9 cellular contexts compared by ENCODE assay signal in genomic region chr1:100387209-100387608, GRCh38. TPM values are rescaled to one million over a fixed set of nuclear protein-coding genes. Genes with fewer than 3 reads are reported as not detected.
A peak's percentile ranks its signal among the peaks of the same experiment; 100 is the strongest.
DNase-seq lines count a peak whose midpoint lies in the region; ATAC-seq and TF ChIP-seq lines count a peak whose summit lies in the region.
"Had no signal": no experiment of that assay in that cellular context is flagged by ENCODE, and none has a peak within 500 bp of the region (broad histone marks: within the 10 kb centered on the region; RNA-seq: fewer than 3 reads in every experiment).

No MANE protein-coding gene starts in this region.

- H3K27ac ChIP-seq in PC-3 (ENCODE audit: low read length) = no peak overlapping the region

- H3K4me3 Mint-ChIP-seq in activated CD4-positive, alpha-beta T cell treated with anti-CD3 and anti-CD28 coated beads for 36 hours = peak overlapping the region; percentile 66
- H3K4me3 Mint-ChIP-seq in WTC11 = no peak overlapping the region
- peak overlapping the region; percentile 54 for H3K4me3 Mint-ChIP-seq in stimulated activated effector memory CD8-positive, alpha-beta T cell treated with anti-CD3 and anti-CD28 coated beads, Interleukin-12 subunit alpha, Interleukin-12 subunit beta, amount 100 ng/mL, for 72 hours
- no peak overlapping the region for H3K4me3 Mint-ChIP-seq in HFFc6

- no TSS peak for BruUV-seq in PC-3 (replicated peaks; lab: Mats Ljungman, UMichigan)

- DNase-seq in activated CD4-positive, alpha-beta T cell treated with anti-CD3 and anti-CD28 coated beads for 36 hours = no peak
- no peak for DNase-seq in activated CD4-positive, alpha-beta T cell treated with anti-CD3 and anti-CD28 coated beads, Interleukin-2, amount 50 U/mL, for 1 hour
- DNase-seq in WTC11 (ENCODE audit: low spot score) (no peak), fibroblast of the aortic adventitia (ENCODE audit: low read depth) (peak; percentile 67), HFFc6 (no peak), PC-3 (no peak)
- DNase-seq in stimulated activated effector memory CD8-positive, alpha-beta T cell treated with anti-CD3 and anti-CD28 coated beads, Interleukin-12 subunit alpha, Interleukin-12 subunit beta, amount 100 ng/mL, for 72 hours (ENCODE audit: low spot score in 2 of 2) = no peak
- DNase-seq: NCI-H524 treated with DMSO at 0.1 percent for 48 hours had no signal

- H2AFZ ChIP-seq in PC-3 (ENCODE audit: low read length) = no peak overlapping the region

- no peaks in the 10 kb centered on the region for H4K20me1 ChIP-seq in PC-3 (ENCODE audit: low read length)

- no peaks in the 10 kb centered on the region for H3K79me2 ChIP-seq in PC-3 (ENCODE audit: low read length)

- H3K36me3 ChIP-seq in PC-3 (ENCODE audit: low read depth, low read length) = no peaks in the 10 kb centered on the region

- peaks cover 12% of the 10 kb centered on the region for H3K36me3 Mint-ChIP-seq in activated CD4-positive, alpha-beta T cell treated with anti-CD3 and anti-CD28 coated beads for 36 hours (ENCODE audit: low read depth)
- H3K36me3 Mint-ChIP-seq in WTC11 = no peaks in the 10 kb centered on the region
- peaks cover 38% of the 10 kb centered on the region for H3K36me3 Mint-ChIP-seq in stimulated activated effector memory CD8-positive, alpha-beta T cell treated with anti-CD3 and anti-CD28 coated beads, Interleukin-12 subunit alpha, Interleukin-12 subunit beta, amount 100 ng/mL, for 72 hours
- no peaks in the 10 kb centered on the region for H3K36me3 Mint-ChIP-seq in HFFc6 (ENCODE audit: low read depth)

- H3K9me3 Mint-ChIP-seq in activated CD4-positive, alpha-beta T cell treated with anti-CD3 and anti-CD28 coated beads for 36 hours (ENCODE audit: low read depth) = no peaks in the 10 kb centered on the region
- H3K9me3 Mint-ChIP-seq in WTC11 (no peaks in the 10 kb centered on the region), HFFc6 (no peaks in the 10 kb centered on the region)
- no peaks in the 10 kb centered on the region for H3K9me3 Mint-ChIP-seq in stimulated activated effector memory CD8-positive, alpha-beta T cell treated with anti-CD3 and anti-CD28 coated beads, Interleukin-12 subunit alpha, Interleukin-12 subunit beta, amount 100 ng/mL, for 72 hours

- no peaks in the 10 kb centered on the region for H3F3A ChIP-seq in PC-3 (ENCODE audit: low read length, unreplicated experiment)

- H3K4me1 Mint-ChIP-seq in activated CD4-positive, alpha-beta T cell treated with anti-CD3 and anti-CD28 coated beads for 36 hours = peaks cover 82% of the 10 kb centered on the region
- H3K4me1 Mint-ChIP-seq in WTC11 = peaks cover 18% of the 10 kb centered on the region
- H3K4me1 Mint-ChIP-seq in stimulated activated effector memory CD8-positive, alpha-beta T cell treated with anti-CD3 and anti-CD28 coated beads, Interleukin-12 subunit alpha, Interleukin-12 subunit beta, amount 100 ng/mL, for 72 hours = peaks cover 16% of the 10 kb centered on the region
- H3K4me1 Mint-ChIP-seq in HFFc6 (ENCODE audit: low read depth) = peaks cover 14% of the 10 kb centered on the region

- intact Hi-C loops in activated CD4-positive, alpha-beta T cell treated with anti-CD3 and anti-CD28 coated beads for 36 hours (cut with DNase I, micrococcal nuclease) = no loop called here
- intact Hi-C loops in PC-3 (cut with micrococcal nuclease) = no loop called here

- peak overlapping the region; percentile 78 for H3K27ac Mint-ChIP-seq in activated CD4-positive, alpha-beta T cell treated with anti-CD3 and anti-CD28 coated beads for 36 hours
- H3K27ac Mint-ChIP-seq in WTC11 (peak overlapping the region; percentile 49; the same call in 1 of the 2 replicates), HFFc6 (no peak overlapping the region)
- H3K27ac Mint-ChIP-seq in stimulated activated effector memory CD8-positive, alpha-beta T cell treated with anti-CD3 and anti-CD28 coated beads, Interleukin-12 subunit alpha, Interleukin-12 subunit beta, amount 100 ng/mL, for 72 hours = peak overlapping the region; percentile 76

- no peaks in the 10 kb centered on the region for H3K4me1 ChIP-seq in PC-3 (ENCODE audit: insufficient read depth, low read length)

- no peaks in the 10 kb centered on the region for H3K9me3 ChIP-seq in PC-3 (ENCODE audit: low read length)

- TF ChIP-seq CTCF in WTC11 (IDR thresholded peaks at IDR 0.05) (no peak), fibroblast of the aortic adventitia (IDR thresholded peaks at IDR 0.05; ENCODE audit: insufficient read depth, low read length) (no peak), HFFc6 (IDR thresholded peaks at IDR 0.05) (no peak), PC-3 (conservative IDR thresholded peaks at IDR 0.05; ENCODE audit: low read depth, low read length) (no peak)

- no peak overlapping the region for H3K4me3 ChIP-seq in fibroblast of the aortic adventitia (ENCODE audit: low read depth, low read length)
- H3K4me3 ChIP-seq in PC-3 (ENCODE audit: low read length) = no peak overlapping the region

- no peaks in the 10 kb centered on the region for H3K27me3 ChIP-seq in PC-3 (ENCODE audit: low read length)

- no peaks in the 10 kb centered on the region for H3K27me3 Mint-ChIP-seq in activated CD4-positive, alpha-beta T cell treated with anti-CD3 and anti-CD28 coated beads for 36 hours
- H3K27me3 Mint-ChIP-seq in WTC11 (ENCODE audit: low read depth) (no peaks in the 10 kb centered on the region), HFFc6 (ENCODE audit: insufficient read depth) (peaks cover 2% of the 10 kb centered on the region; the same call in 1 of the 2 replicates)

- no peak overlapping the region for H3K4me2 ChIP-seq in PC-3 (ENCODE audit: low read length)

- no peaks in the 10 kb centered on the region for H3K9me2 ChIP-seq in PC-3 (replicated peaks; ENCODE audit: low read length)

- CTCF ChIA-PET in activated CD4-positive, alpha-beta T cell treated with anti-CD3 and anti-CD28 coated beads for 36 hours (lab: Charles Lee) = interaction anchor here (0.8 to 2.1 kb wide), 7 partner anchors 10 to 73 kb away, joined by 3 to 5 read pairs (median 4); no protein-coding TSS in a partner anchor
- CTCF ChIA-PET in WTC11 (lab: Charles Lee) = interaction anchor here (1.1 kb wide), 1 partner anchor 72 kb away, joined by 4 read pairs; no protein-coding TSS in a partner anchor
- CTCF ChIA-PET in PC-3 (lab: Charles Lee) = no interaction called here

- no peak for ATAC-seq in activated CD4-positive, alpha-beta T cell treated with anti-CD3 and anti-CD28 coated beads for 36 hours
- ATAC-seq in WTC11 (no peak), PC-3 (no peak), GM18868 (IDR thresholded peaks at IDR 0.05; ENCODE audit: unreplicated experiment) (no peak)
- ATAC-seq in stimulated activated effector memory CD8-positive, alpha-beta T cell treated with anti-CD3 and anti-CD28 coated beads, Interleukin-12 subunit alpha, Interleukin-12 subunit beta, amount 100 ng/mL, for 72 hours = no peak

- POLR2A ChIA-PET in activated CD4-positive, alpha-beta T cell treated with anti-CD3 and anti-CD28 coated beads for 36 hours (lab: Charles Lee) = no interaction called here
- POLR2A ChIA-PET in WTC11 (lab: Charles Lee) (no interaction called here), PC-3 (lab: Charles Lee; ENCODE audit: unreplicated experiment) (no interaction called here)

- H3K9ac ChIP-seq in PC-3 (ENCODE audit: low read length) = no peak overlapping the region

TF ChIP-seq in WTC11, 78 proteins besides CTCF, POLR2A, EP300 and RAD21:
- no peak for TF ChIP-seq PRRX2 (CRISPR knock-in tag; IDR thresholded peaks at IDR 0.05)
- TF ChIP-seq NFATC4 (CRISPR knock-in tag; IDR thresholded peaks at IDR 0.05) = no peak
- no peak for TF ChIP-seq ATF3 (CRISPR knock-in tag; conservative IDR thresholded peaks at IDR 0.05)
- no peak for TF ChIP-seq FOXK1 (CRISPR knock-in tag; IDR thresholded peaks at IDR 0.05)
- no peak for TF ChIP-seq ZNF416 (CRISPR knock-in tag; IDR thresholded peaks at IDR 0.05)
- no peak for TF ChIP-seq E2F4 (CRISPR knock-in tag; IDR thresholded peaks at IDR 0.05; ENCODE audit: borderline replicate concordance, low read depth)
- TF ChIP-seq EMX1 (CRISPR knock-in tag; IDR thresholded peaks at IDR 0.05) = no peak
- TF ChIP-seq SMAD4 (CRISPR knock-in tag; IDR thresholded peaks at IDR 0.05) = no peak
- TF ChIP-seq MAX (CRISPR knock-in tag; IDR thresholded peaks at IDR 0.05) = no peak

RNA-seq across cellular contexts. Expression of gene CDC14A, which starts 34.9 kb away (rescaled TPM):
- 10 to 100 TPM; 12.2 to 13.6 TPM for total RNA-seq in activated CD4-positive, alpha-beta T cell treated with anti-CD3 and anti-CD28 coated beads for 36 hours
- 8.7 to 11.1 TPM (median 10.3 TPM) in 3 replicates for total RNA-seq in WTC11 (2021)
- 5.0 and 6.3 TPM in 2 replicates for total RNA-seq in fibroblast of the aortic adventitia (ENCODE audit: low replicate concordance)
- total RNA-seq in HFFc6 (2021; fragmentation: NEBNext Ultra II Directional; extraction: Animal tissue kit (Norgen Biotek cat#: 25700)) = 1 to 10 TPM; 2.4 to 5.1 (median 3.0) TPM
- 3.4 and 3.7 TPM in 2 replicates for total RNA-seq in PC-3 (2014; rRNA removed)

Comparison
In these comparisons a context has a peak if more than half of its experiments do, and no peak if none do; other contexts are left out.
1. H3K4me3 Mint-ChIP-seq: peak in activated CD4-positive, alpha-beta T cell treated with anti-CD3 and anti-CD28 coated beads for 36 hours (single experiment) and stimulated activated effector memory CD8-positive, alpha-beta T cell treated with anti-CD3 and anti-CD28 coated beads, Interleukin-12 subunit alpha, Interleukin-12 subunit beta, amount 100 ng/mL, for 72 hours (single experiment); none in WTC11 (single experiment) and HFFc6 (single experiment).